Comparison of ENCODE assay signal across 12 cellular contexts in the genomic region with DNA sequence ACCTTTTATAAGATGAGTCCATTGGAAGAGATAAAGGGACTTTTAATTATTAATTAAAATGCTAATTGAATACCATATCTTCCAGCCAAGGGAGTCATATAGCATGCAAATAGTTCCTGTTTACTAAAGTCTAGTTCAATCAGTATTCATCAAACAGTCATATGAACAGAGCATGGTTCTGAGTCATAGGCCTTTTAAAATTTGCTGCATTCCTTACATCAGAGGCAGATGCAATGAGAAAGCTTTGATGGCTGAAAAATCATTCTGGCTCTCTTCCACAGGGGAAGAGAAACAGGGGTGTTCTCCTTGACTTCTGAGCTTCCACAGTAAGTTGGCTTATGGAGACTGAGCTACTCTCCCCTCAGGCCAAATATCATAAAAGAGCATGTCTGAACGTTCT. TPM values are rescaled to one million over a fixed set of nuclear protein-coding genes. Genes with fewer than 3 reads are reported as not detected.
DNase-seq lines count a peak whose midpoint lies in the region; ATAC-seq lines count a peak whose summit lies in the region.
"Had no signal": no experiment of that assay in that cellular context is flagged by ENCODE, and none has a peak within 500 bp of the region (broad histone marks: within the 10 kb centered on the region; RNA-seq: fewer than 3 reads in every experiment).

No MANE protein-coding gene starts in this region.

- no peaks in the 10 kb centered on the region for H3K9me3 ChIP-seq in skeletal muscle satellite cell (replicated peaks; ENCODE audit: low read length)
- H3K9me3 ChIP-seq: neutrophil had no signal

- peak overlapping the region; percentile 46 for H3K4me2 ChIP-seq in skeletal muscle satellite cell (ENCODE audit: low read length)

- no peaks in the 10 kb centered on the region for H3K27me3 ChIP-seq in skeletal muscle satellite cell (ENCODE audit: control insufficient read depth, insufficient read depth, low read length)
- H3K27me3 ChIP-seq: neutrophil had no signal

- no peak overlapping the region for H3K4me3 ChIP-seq in skeletal muscle satellite cell (ENCODE audit: low read length)

- no peaks in the 10 kb centered on the region for H3K36me3 ChIP-seq in skeletal muscle satellite cell (ENCODE audit: insufficient read depth, low read length)
- H3K36me3 ChIP-seq: neutrophil had no signal

- peak; percentile 88 for ATAC-seq in esophagus mucosa
- ATAC-seq in GM19467 (IDR thresholded peaks at IDR 0.05; ENCODE audit: unreplicated experiment) = no peak

- H3K9ac ChIP-seq in skeletal muscle satellite cell (ENCODE audit: low read depth, low read length) = no peak overlapping the region

- DNase-seq in GM03348 (ENCODE audit: low spot score) = peak; percentile 69
- DNase-seq in OCI-M1 (lab: John Stamatoyannopoulos, UW) = peak; percentile 24
- DNase-seq in Kasumi-1 (lab: John Stamatoyannopoulos, UW) = no peak
- DNase-seq in T-helper 9 cell = no peak
- no peak for DNase-seq in OCI-M2 (lab: John Stamatoyannopoulos, UW; ENCODE audit: unreplicated experiment)
- DNase-seq: activated CD4-positive, alpha-beta T cell treated with anti-CD3 and anti-CD28 coated beads for 48 hours; hippocampal formation; NCI-H774 had no signal

- peaks cover 22% of the 10 kb centered on the region for H3K4me1 ChIP-seq in skeletal muscle satellite cell (ENCODE audit: control insufficient read depth, insufficient read depth, low read length)

RNA-seq across cellular contexts. Expression of a gene that starts 32.6 kb away (rescaled TPM):
- total RNA-seq in esophagus mucosa = 17.1 TPM
- 27.3 and 44.1 TPM in 2 replicates for total RNA-seq in skeletal muscle satellite cell (2012; rRNA removed)

RNA-seq across cellular contexts. Expression of a gene that starts 35.7 kb away (rescaled TPM):
- total RNA-seq in esophagus mucosa = 0.96 TPM
- 2.4 and 4.6 TPM in 2 replicates for total RNA-seq in skeletal muscle satellite cell (2012; rRNA removed)

Comparison
In these comparisons a context has a peak if more than half of its experiments do, and no peak if none do; other contexts are left out.
1. DNase-seq: peak in GM03348 (single experiment) and OCI-M1 (single experiment); none in Kasumi-1 (0 of 2), T-helper 9 cell (single experiment) and OCI-M2 (single experiment).